ENCODE assay signal across 16 cellular contexts in the genomic region with DNA sequence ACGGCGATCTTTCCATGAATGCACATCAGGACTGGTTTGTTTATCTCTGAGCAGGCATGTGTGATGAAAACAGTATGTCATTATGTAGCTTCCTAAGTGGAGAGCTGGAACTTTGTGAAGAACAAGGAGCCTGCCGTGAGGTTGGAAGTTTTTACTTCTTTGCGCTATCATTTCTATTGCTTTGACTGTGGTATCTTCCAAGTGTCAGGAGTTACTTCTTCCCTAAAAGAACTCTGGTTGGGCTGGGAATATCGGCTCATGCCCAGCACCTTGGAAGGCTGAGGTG.
DNase-seq lines count a peak whose midpoint lies in the region; ATAC-seq and TF ChIP-seq lines count a peak whose summit lies in the region.
"Had no signal": no experiment of that assay in that cellular context is flagged by ENCODE, and none has a peak within 500 bp of the region (broad histone marks: within the 10 kb centered on the region; RNA-seq: fewer than 3 reads in every experiment).

No MANE protein-coding gene starts in this region.

- H3K4me1 ChIP-seq in rectal smooth muscle tissue (ENCODE audit: control insufficient read depth, insufficient read depth, low read length) (no peaks in the 10 kb centered on the region), thyroid gland (peaks cover 0 to 7% of the 10 kb centered on the region in 2 donors)

- H3K36me3 ChIP-seq in rectal smooth muscle tissue (ENCODE audit: control insufficient read depth, insufficient read depth, low read length) (no peaks in the 10 kb centered on the region), thyroid gland (no peaks in the 10 kb centered on the region)

- intact Hi-C loops in thyroid gland (cut with DNase I): no loop called here

- no peak overlapping the region for H3K27ac Mint-ChIP-seq in activated T-helper 17 cell treated with anti-CD3 and anti-CD28 coated beads, Interleukin-2, amount 50 U/mL, for 72 hours
- H3K27ac Mint-ChIP-seq: activated T-helper 2 cell treated with anti-CD3 and anti-CD28 coated beads, Interferon-gamma antibody, Interleukin-2, Interleukin-4, amounts not matched to agents 10 μg/mL and 5 μg/mL and 100 μg/mL, durations not matched to agents 14 hours and 24 hours and 36 hours; stimulated activated memory B cell treated with anti-CD40 and anti-IgM and Interleukin-4, amounts not matched to agents 10 μg/mL and 1 μg/mL and 100 μg/mL, for 72 hours had no signal

- H3K9ac ChIP-seq in rectal smooth muscle tissue (ENCODE audit: low read length): no peak overlapping the region

- ATAC-seq in activated T-helper 17 cell treated with anti-CD3 and anti-CD28 coated beads, Interleukin-2, amount 50 U/mL, for 72 hours (replicated peaks): no peak
- ATAC-seq: stimulated activated memory B cell treated with anti-CD40 and anti-IgM and Interleukin-4, amounts not matched to agents 10 μg/mL and 1 μg/mL and 100 μg/mL, for 72 hours; T-cell had no signal

- 58 to 61% methylated on average over 5 of the region's 5 CpGs for WGBS in thyroid gland, 2 donors

- H3K27ac ChIP-seq in rectal smooth muscle tissue (ENCODE audit: low read depth, low read length): peak overlapping the region; percentile 54
- H3K27ac ChIP-seq in thyroid gland: peak overlapping the region in 1 of 3 donors; percentile 35

- DNase-seq in EL: peak; percentile 12
- peak; percentile 63 for DNase-seq in left kidney (ENCODE audit: low read depth, low spot score)
- DNase-seq in mucosa of gallbladder (ENCODE audit: low spot score): no peak
- no peak for DNase-seq in thyroid gland
- DNase-seq in HuH-7 (ENCODE audit: low spot score): no peak
- DNase-seq in activated CD4-positive, alpha-beta T cell treated with anti-CD3 and anti-CD28 coated beads, Interleukin-2, amount 50 U/mL, for 48 hours: no peak
- DNase-seq: activated CD4-positive, alpha-beta T cell treated with anti-CD3 and anti-CD28 coated beads for 48 hours; CD4-positive, alpha-beta memory T cell; NCI-H2029; stimulated activated CD4-positive, alpha-beta T cell treated with anti-CD3 and anti-CD28 coated beads, Interleukin-1b, Interleukin-23, amount 100 ng/mL, for 48 hours; T-cell had no signal

- peaks cover 13% of the 10 kb centered on the region for H3K9me3 Mint-ChIP-seq in activated T-helper 17 cell treated with anti-CD3 and anti-CD28 coated beads, Interleukin-2, amount 50 U/mL, for 72 hours
- H3K9me3 Mint-ChIP-seq: brain; CD4-positive, alpha-beta memory T cell; stimulated activated memory B cell treated with anti-CD40 and anti-IgM and Interleukin-4, amounts not matched to agents 10 μg/mL and 1 μg/mL and 100 μg/mL, for 72 hours had no signal

- no peaks in the 10 kb centered on the region for H3K36me3 Mint-ChIP-seq in activated T-helper 17 cell treated with anti-CD3 and anti-CD28 coated beads, Interleukin-2, amount 50 U/mL, for 72 hours (ENCODE audit: low read depth)
- H3K36me3 Mint-ChIP-seq: brain; CD4-positive, alpha-beta memory T cell; stimulated activated memory B cell treated with anti-CD40 and anti-IgM and Interleukin-4, amounts not matched to agents 10 μg/mL and 1 μg/mL and 100 μg/mL, for 72 hours; T-cell had no signal

- H3K27me3 Mint-ChIP-seq in activated T-helper 17 cell treated with anti-CD3 and anti-CD28 coated beads, Interleukin-2, amount 50 U/mL, for 72 hours: no peaks in the 10 kb centered on the region
- H3K27me3 Mint-ChIP-seq: CD4-positive, alpha-beta memory T cell; stimulated activated memory B cell treated with anti-CD40 and anti-IgM and Interleukin-4, amounts not matched to agents 10 μg/mL and 1 μg/mL and 100 μg/mL, for 72 hours; T-cell had no signal

- H3K4me1 Mint-ChIP-seq in activated T-helper 17 cell treated with anti-CD3 and anti-CD28 coated beads, Interleukin-2, amount 50 U/mL, for 72 hours: peaks cover 43% of the 10 kb centered on the region

- TF ChIP-seq CTCF in thyroid gland (IDR thresholded peaks at IDR 0.05): no peak

- H3K27me3 ChIP-seq in rectal smooth muscle tissue (ENCODE audit: control insufficient read depth, insufficient read depth, low read length) (no peaks in the 10 kb centered on the region), thyroid gland (no peaks in the 10 kb centered on the region)

- H3K4me3 Mint-ChIP-seq in activated T-helper 17 cell treated with anti-CD3 and anti-CD28 coated beads, Interleukin-2, amount 50 U/mL, for 72 hours: peak overlapping the region; percentile 8
- H3K4me3 Mint-ChIP-seq: stimulated activated memory B cell treated with anti-CD40 and anti-IgM and Interleukin-4, amounts not matched to agents 10 μg/mL and 1 μg/mL and 100 μg/mL, for 72 hours had no signal

- TF ChIP-seq POLR2A in thyroid gland (IDR thresholded peaks at IDR 0.05): no peak

- peak overlapping the region; percentile 29 for H3K4me3 ChIP-seq in rectal smooth muscle tissue (ENCODE audit: low read length)
- no peak overlapping the region for H3K4me3 ChIP-seq in thyroid gland (replicated peaks in 1 of 3)

- no peaks in the 10 kb centered on the region for H3K9me3 ChIP-seq in thyroid gland

Comparison
In these comparisons a context has a peak if more than half of its experiments do, and no peak if none do; other contexts are left out.
1. DNase-seq: peak in EL (single experiment) and left kidney (single experiment); none in mucosa of gallbladder (single experiment), thyroid gland (0 of 2), HuH-7 (single experiment) and activated CD4-positive, alpha-beta T cell treated with anti-CD3 and anti-CD28 coated beads, Interleukin-2, amount 50 U/mL, for 48 hours (0 of 2).